2 cellular contexts compared by ENCODE assay signal in the genomic region with DNA sequence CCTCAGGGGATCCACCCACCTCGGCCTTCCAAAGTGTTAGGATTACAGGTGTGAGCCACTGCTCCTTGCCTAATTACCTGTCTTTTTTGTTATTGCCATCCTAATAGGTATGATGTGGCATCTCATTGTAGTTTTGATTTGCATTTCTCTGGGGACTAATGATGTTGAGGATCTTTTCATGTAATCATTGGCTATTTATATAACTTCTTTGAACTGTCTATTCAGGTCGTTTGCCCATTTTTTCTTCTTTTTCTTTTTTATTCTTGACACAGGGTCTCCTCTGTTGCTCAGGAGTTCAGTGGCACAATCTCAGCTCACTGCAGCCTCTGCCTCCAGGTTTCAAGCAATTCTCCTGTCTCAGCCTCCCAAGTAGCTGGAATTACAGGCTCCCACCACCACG.
TF ChIP-seq lines count a peak whose summit lies in the region.

No MANE protein-coding gene starts in this region.

TF ChIP-seq in A549, 52 proteins besides CTCF, POLR2A, EP300 and RAD21:
- TF ChIP-seq PHF8 (IDR thresholded peaks at IDR 0.05; ENCODE audit: borderline replicate concordance, low read depth) = no peak
- no peak for TF ChIP-seq ZSCAN20 (CRISPR knock-in tag; IDR thresholded peaks at IDR 0.05)
- TF ChIP-seq EHMT2 (IDR thresholded peaks at IDR 0.05; ENCODE audit: low read depth) = no peak
- no peak for TF ChIP-seq CHD2 (IDR thresholded peaks at IDR 0.05; ENCODE audit: low read length, partially characterized antibody)
- TF ChIP-seq CBX8 (IDR thresholded peaks at IDR 0.05) = no peak
- no peak for TF ChIP-seq HOXB5 (CRISPR knock-in tag; IDR thresholded peaks at IDR 0.05)
- no peak for TF ChIP-seq RFX5 (IDR thresholded peaks at IDR 0.05)
- TF ChIP-seq ESRRA (IDR thresholded peaks at IDR 0.05; ENCODE audit: borderline replicate concordance, low read length) = no peak
- TF ChIP-seq EHF (CRISPR knock-in tag; IDR thresholded peaks at IDR 0.05) = no peak
- TF ChIP-seq FOXS1 (CRISPR knock-in tag; IDR thresholded peaks at IDR 0.05) = no peak
- no peak for TF ChIP-seq FOSL2 (IDR thresholded peaks at IDR 0.05)
- no peak for TF ChIP-seq FOSL2 (CRISPR knock-in tag; IDR thresholded peaks at IDR 0.05)
- TF ChIP-seq GATA3 (IDR thresholded peaks at IDR 0.05; ENCODE audit: borderline replicate concordance) = no peak
- no peak for TF ChIP-seq NR3C1 (IDR thresholded peaks at IDR 0.05)
- TF ChIP-seq MAFK (IDR thresholded peaks at IDR 0.05; ENCODE audit: partially characterized antibody) = no peak
- no peak for TF ChIP-seq RNF2 (IDR thresholded peaks at IDR 0.05; ENCODE audit: borderline replicate concordance, low read depth)
- no peak for TF ChIP-seq CEBPB (IDR thresholded peaks at IDR 0.05)

TF ChIP-seq in IMR-90, 13 proteins besides CTCF, POLR2A, EP300 and RAD21:
- TF ChIP-seq CEBPB (IDR thresholded peaks at IDR 0.05; ENCODE audit: low read depth, low read length) = no peak
- no peak for TF ChIP-seq RFX5 (IDR thresholded peaks at IDR 0.05; ENCODE audit: low read depth, low read length)
- TF ChIP-seq FOS (IDR thresholded peaks at IDR 0.05; ENCODE audit: low read depth, low read length) = no peak
- TF ChIP-seq, protein P1, sequence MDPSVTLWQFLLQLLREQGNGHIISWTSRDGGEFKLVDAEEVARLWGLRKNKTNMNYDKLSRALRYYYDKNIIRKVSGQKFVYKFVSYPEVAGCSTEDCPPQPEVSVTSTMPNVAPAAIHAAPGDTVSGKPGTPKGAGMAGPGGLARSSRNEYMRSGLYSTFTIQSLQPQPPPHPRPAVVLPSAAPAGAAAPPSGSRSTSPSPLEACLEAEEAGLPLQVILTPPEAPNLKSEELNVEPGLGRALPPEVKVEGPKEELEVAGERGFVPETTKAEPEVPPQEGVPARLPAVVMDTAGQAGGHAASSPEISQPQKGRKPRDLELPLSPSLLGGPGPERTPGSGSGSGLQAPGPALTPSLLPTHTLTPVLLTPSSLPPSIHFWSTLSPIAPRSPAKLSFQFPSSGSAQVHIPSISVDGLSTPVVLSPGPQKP (IDR thresholded peaks at IDR 0.05; ENCODE audit: borderline replicate concordance, low read depth, low read length) = no peak
- TF ChIP-seq SMC3 (IDR thresholded peaks at IDR 0.05; ENCODE audit: low read depth, low read length) = no peak
- no peak for TF ChIP-seq MXI1 (IDR thresholded peaks at IDR 0.05; ENCODE audit: borderline replicate concordance, low read depth, low read length)
- TF ChIP-seq NFE2L2 (IDR thresholded peaks at IDR 0.05; ENCODE audit: low read depth, low read length) = no peak
- TF ChIP-seq CHD1 (IDR thresholded peaks at IDR 0.05; ENCODE audit: low read depth, low read length) = no peak
- TF ChIP-seq BHLHE40 (IDR thresholded peaks at IDR 0.05; ENCODE audit: low read depth, low read length) = no peak
- no peak for TF ChIP-seq MAFK (IDR thresholded peaks at IDR 0.05; ENCODE audit: low read depth, low read length)
- no peak for TF ChIP-seq RCOR1 (IDR thresholded peaks at IDR 0.05; ENCODE audit: insufficient replicate concordance, low read length)
- TF ChIP-seq, protein P2, sequence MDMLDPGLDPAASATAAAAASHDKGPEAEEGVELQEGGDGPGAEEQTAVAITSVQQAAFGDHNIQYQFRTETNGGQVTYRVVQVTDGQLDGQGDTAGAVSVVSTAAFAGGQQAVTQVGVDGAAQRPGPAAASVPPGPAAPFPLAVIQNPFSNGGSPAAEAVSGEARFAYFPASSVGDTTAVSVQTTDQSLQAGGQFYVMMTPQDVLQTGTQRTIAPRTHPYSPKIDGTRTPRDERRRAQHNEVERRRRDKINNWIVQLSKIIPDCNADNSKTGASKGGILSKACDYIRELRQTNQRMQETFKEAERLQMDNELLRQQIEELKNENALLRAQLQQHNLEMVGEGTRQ (IDR thresholded peaks at IDR 0.05; ENCODE audit: low read depth, low read length) = no peak
- TF ChIP-seq MAZ (IDR thresholded peaks at IDR 0.05; ENCODE audit: borderline replicate concordance, low read depth, low read length) = no peak
